8 cellular contexts compared by ENCODE assay signal in the genomic region with DNA sequence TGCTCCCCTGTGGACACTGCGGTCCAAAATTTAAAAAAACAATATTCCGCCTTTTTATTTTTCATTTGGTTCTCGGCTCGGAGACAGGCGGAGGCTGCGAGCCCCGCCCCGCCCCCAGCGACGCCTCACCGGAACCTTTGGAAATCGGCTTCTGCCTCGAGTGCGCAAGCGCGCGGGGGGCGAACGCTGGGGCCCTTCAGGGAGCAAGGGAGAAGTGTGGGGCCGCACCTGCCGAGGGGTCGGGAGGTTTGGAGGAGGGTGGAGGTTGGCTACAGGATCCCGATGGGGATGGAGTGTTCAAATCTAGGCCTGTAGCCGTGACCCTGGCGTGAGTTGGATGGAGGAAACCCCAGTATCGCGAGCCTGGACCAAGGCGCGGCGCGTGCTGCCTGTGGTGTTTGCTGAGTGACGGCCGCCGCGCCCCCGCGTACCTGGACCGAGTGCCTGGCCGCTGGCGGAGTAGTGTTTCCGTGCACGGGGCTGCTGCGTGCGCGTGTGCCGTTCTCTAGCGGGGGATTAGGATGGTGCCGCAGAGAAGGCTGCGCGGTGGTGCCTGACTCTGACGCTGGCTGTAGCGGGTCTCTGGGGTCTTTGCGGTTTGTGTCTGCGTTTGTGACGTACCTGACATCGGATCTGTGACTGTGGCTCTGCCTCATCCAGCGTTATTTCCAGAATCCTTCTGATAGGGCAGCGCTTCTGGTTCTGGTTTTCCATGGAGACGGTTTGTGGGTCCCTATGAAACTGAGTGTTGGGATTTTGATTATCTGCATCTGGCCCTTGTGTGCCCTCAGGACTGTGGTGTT. TPM values are rescaled to one million over a fixed set of nuclear protein-coding genes. Genes with fewer than 3 reads are reported as not detected.
DNase-seq lines count a peak whose midpoint lies in the region; ATAC-seq and TF ChIP-seq lines count a peak whose summit lies in the region.

No MANE protein-coding gene starts in this region.

- H3K4me3 ChIP-seq in MG63: peak overlapping the region; percentile 79
- H3K4me3 ChIP-seq in ascending aorta: peak overlapping the region; percentile 72 to 85
- peak overlapping the region; percentile 59 to 82 for H3K4me3 ChIP-seq in aorta (ENCODE audit: low read length in 2 of 2)

- ATAC-seq in aorta (ENCODE audit: low FRiP score): peak; percentile 92

- 0% methylated on average over 59 of the region's 59 CpGs for WGBS in aorta, 2 donors

- H3K27me3 ChIP-seq in MG63 (no peaks in the 10 kb centered on the region), ascending aorta (no peaks in the 10 kb centered on the region), aorta (ENCODE audit: control insufficient read depth in 1 of 2, insufficient read depth in 2 of 2, low read length in 1 of 2) (no peaks in the 10 kb centered on the region)

- H3K27ac ChIP-seq in ascending aorta: peak overlapping the region; percentile 77 to 92
- peak overlapping the region; percentile 36 to 55 for H3K27ac ChIP-seq in aorta (ENCODE audit: low read depth in 1 of 2, low read length in 2 of 2)

- peaks cover 23% of the 10 kb centered on the region for H3K9me3 ChIP-seq in MG63
- H3K9me3 ChIP-seq in ascending aorta: peaks cover 10 to 42% of the 10 kb centered on the region in 2 donors
- H3K9me3 ChIP-seq in aorta (ENCODE audit: control insufficient read depth, low read length): no peaks in the 10 kb centered on the region

- TF ChIP-seq CTCF in ascending aorta (IDR thresholded peaks at IDR 0.05): no peak

- DNase-seq in EH (ENCODE audit: low read depth): peak; percentile 82
- peak; percentile 75 for DNase-seq in GOT3 (lab: John Stamatoyannopoulos, UW)
- peak; percentile 85 for DNase-seq in MG63
- peak; percentile 63 to 80 (median 78) for DNase-seq in T-helper 1 cell
- peak; percentile 45 to 87 for DNase-seq in ascending aorta (ENCODE audit: low spot score in 2 of 2)
- DNase-seq in hepatic stellate cell (ENCODE audit: low spot score): peak; percentile 78
- DNase-seq in renal cortical epithelial cell (ENCODE audit: low read depth): peak; percentile 55
- peak; percentile 89 to 94 for DNase-seq in aorta

- intact Hi-C loops in ascending aorta (cut with DNase I) (loop anchor here (2.0 to 5.0 kb wide), 3 partner anchors 36 to 149 kb away; a partner anchor contains a TSS), aorta (cut with DNase I) (loop anchor here (2.0 to 10.0 kb wide), 2 partner anchors 61 kb away; a partner anchor contains a TSS)

- peaks cover 4 to 14% of the 10 kb centered on the region in 2 donors for H3K4me1 ChIP-seq in ascending aorta
- H3K4me1 ChIP-seq in aorta (ENCODE audit: control insufficient read depth in 1 of 2, insufficient read depth in 2 of 2, low read length in 2 of 2): no peaks in the 10 kb centered on the region

- H3K36me3 ChIP-seq in MG63: peaks cover 22% of the 10 kb centered on the region
- H3K36me3 ChIP-seq in ascending aorta: no peaks in the 10 kb centered on the region
- no peaks in the 10 kb centered on the region for H3K36me3 ChIP-seq in aorta (ENCODE audit: control insufficient read depth in 1 of 2, insufficient read depth in 2 of 2, low read length in 1 of 2)

RNA-seq across cellular contexts. Expression of a gene that starts 0.6 kb away (rescaled TPM):
- total RNA-seq in MG63 (2014; rRNA removed; shearing (Covaris generic); ENCODE audit: low replicate concordance): 27.0 and 30.2 TPM in 2 replicates
- total RNA-seq in ascending aorta: 1.7 TPM
- 17.2 and 24.7 TPM in 2 replicates for total RNA-seq in renal cortical epithelial cell
- 10 to 100 TPM; 11.8 to 15.7 TPM for total RNA-seq in aorta
- polyA plus RNA-seq in aorta: 1 to 10 TPM; 1.9 to 4.7 TPM

Comparison
In these comparisons a context has a peak if more than half of its experiments do, and no peak if none do; other contexts are left out.
1. Peak in every context shown above with its lines: DNase-seq, ATAC-seq, H3K4me3 ChIP-seq and H3K27ac ChIP-seq.